8 cellular contexts compared by ENCODE assay signal in genomic region chr1:171740356-171740863, GRCh38. TPM values are rescaled to one million over a fixed set of nuclear protein-coding genes. Genes with fewer than 3 reads are reported as not detected.
DNase-seq lines count a peak whose midpoint lies in the region; ATAC-seq and TF ChIP-seq lines count a peak whose summit lies in the region.

No MANE protein-coding gene starts in this region.

- H3K36me3 ChIP-seq in ACC112 (ENCODE audit: insufficient read depth, low read length) (peaks cover 7% of the 10 kb centered on the region), HCT116 (ENCODE audit: control insufficient read depth in 1 of 2, insufficient read depth in 2 of 2, low read length in 2 of 2) (no peaks in the 10 kb centered on the region), mucosa of rectum (ENCODE audit: control insufficient read depth in 2 of 2, insufficient read depth in 2 of 2, low read length in 2 of 2) (peaks cover 14 to 15% of the 10 kb centered on the region in 2 donors)

- H3K9me2 ChIP-seq in HCT116 (ENCODE audit: insufficient read depth): no peaks in the 10 kb centered on the region

- no peak for TF ChIP-seq CTCF in HCT116 (IDR thresholded peaks at IDR 0.05 in 2 of 3, conservative IDR thresholded peaks at IDR 0.05 in 1 of 3; ENCODE audit: borderline replicate concordance in 1 of 3, insufficient read depth in 1 of 3, low read depth in 2 of 3, low read length in 2 of 3)

- H4K20me1 ChIP-seq in HCT116 (ENCODE audit: insufficient read depth): no peaks in the 10 kb centered on the region

- no peak for TF ChIP-seq POLR2A in HCT116 (IDR thresholded peaks at IDR 0.05; ENCODE audit: borderline replicate concordance, extremely low read depth, insufficient read depth, insufficient read length)

- H3K79me2 ChIP-seq in ACC112 (ENCODE audit: control insufficient read depth, insufficient read depth, low read length, unreplicated experiment) (peaks cover 34% of the 10 kb centered on the region), HCT116 (ENCODE audit: insufficient read depth, low read length) (no peaks in the 10 kb centered on the region)

- H3K9me3 ChIP-seq in HCT116 (ENCODE audit: control insufficient read depth in 1 of 2, insufficient read depth in 1 of 2, low read depth in 1 of 2, low read length in 2 of 2) (no peaks in the 10 kb centered on the region), mucosa of rectum (ENCODE audit: control insufficient read depth in 2 of 2, low read length in 2 of 2) (no peaks in the 10 kb centered on the region)

- CTCF ChIA-PET in HCT116 (lab: Charles Lee): interaction anchor here (1.2 kb wide), 1 partner anchor 11 kb away, joined by 3 read pairs; no protein-coding TSS in a partner anchor

- H3K27ac ChIP-seq in ACC112 (ENCODE audit: low read depth, low read length): peak overlapping the region; percentile 42
- no peak overlapping the region for H3K27ac ChIP-seq in HCT116 (ENCODE audit: low read depth, low read length)
- no peak overlapping the region for H3K27ac ChIP-seq in mucosa of rectum (ENCODE audit: low read depth in 2 of 2, low read length in 2 of 2)

- POLR2A ChIA-PET in HCT116 (lab: Charles Lee): no interaction called here

- H3K9ac ChIP-seq in HCT116 (ENCODE audit: low read length): no peak overlapping the region
- peak overlapping the region in 1 of 2 donors; percentile 20 for H3K9ac ChIP-seq in mucosa of rectum (ENCODE audit: low read depth in 1 of 2, low read length in 2 of 2)

- peaks cover 37% of the 10 kb centered on the region for H3K4me1 ChIP-seq in ACC112 (ENCODE audit: control insufficient read depth, insufficient read depth, low read length, unreplicated experiment)
- H3K4me1 ChIP-seq in HCT116 (ENCODE audit: control insufficient read depth in 1 of 2, insufficient read depth in 2 of 2, low read length in 2 of 2): peaks cover 4 to 27% of the 10 kb centered on the region in 2 experiments; a peak in 3 of 4 replicates
- H3K4me1 ChIP-seq in mucosa of rectum (ENCODE audit: control insufficient read depth in 2 of 2, insufficient read depth in 2 of 2, low read length in 2 of 2): peaks cover 9 to 16% of the 10 kb centered on the region in 2 donors

- RAD21 ChIA-PET in HCT116 (lab: Charles Lee; ENCODE audit: low non-redundant PET in 1 of 2, low total read pairs in 2 of 2, uncharacterized antibody in 2 of 2, unreplicated experiment in 2 of 2): no interaction called here

- no peak overlapping the region for H2AFZ ChIP-seq in ACC112 (ENCODE audit: low read length, unreplicated experiment)
- no peak overlapping the region for H2AFZ ChIP-seq in HCT116 (ENCODE audit: low read depth, low read length, poor library complexity, severe bottlenecking)

- no TSS peak for BruUV-seq in HCT116 (replicated peaks; lab: Mats Ljungman, UMichigan)

- H3K4me2 ChIP-seq in HCT116 (ENCODE audit: low read length): peak overlapping the region; percentile 92; the same call in 1 of the 2 replicates

- H3K27me3 ChIP-seq in ACC112 (ENCODE audit: insufficient read depth, low read length) (no peaks in the 10 kb centered on the region), HCT116 (ENCODE audit: insufficient read depth, low read length) (no peaks in the 10 kb centered on the region), mucosa of rectum (ENCODE audit: control insufficient read depth in 2 of 2, insufficient read depth in 2 of 2, low read length in 2 of 2) (no peaks in the 10 kb centered on the region)

- intact Hi-C loops in HCT116 (cut with micrococcal nuclease): loop anchor here (5.0 kb wide), 1 partner anchor 42 kb away; the partner anchor contains the start of gene METTL13

- peak overlapping the region; percentile 99 for H3K4me3 ChIP-seq in ACC112 (ENCODE audit: low read depth, low read length)
- no peak overlapping the region; a peak in 2 of 4 replicates for H3K4me3 ChIP-seq in HCT116 (replicated peaks in 1 of 2; ENCODE audit: low read depth in 1 of 2, low read length in 2 of 2)
- H3K4me3 ChIP-seq in mucosa of rectum (ENCODE audit: low read length in 2 of 2): peak overlapping the region; percentile 94 to 98

- no peak for ATAC-seq in HCT116
- no peak for ATAC-seq in esophagus mucosa
- ATAC-seq in GM19395 (IDR thresholded peaks at IDR 0.05; ENCODE audit: unreplicated experiment): no peak
- no peak for ATAC-seq in HG03135 (IDR thresholded peaks at IDR 0.05; ENCODE audit: unreplicated experiment)
- no peak for ATAC-seq in HG02610 (IDR thresholded peaks at IDR 0.05; ENCODE audit: unreplicated experiment)

- no peak for TF ChIP-seq RAD21 in HCT116 (IDR thresholded peaks at IDR 0.05; ENCODE audit: low read depth)

- no peak for DNase-seq in HCT116 (ENCODE audit: low read depth, low spot score)
- DNase-seq in astrocyte of the hippocampus (ENCODE audit: low read depth, low spot score): peak; percentile 36

TF ChIP-seq in HCT116, 20 proteins besides CTCF, POLR2A, EP300 and RAD21:
- TF ChIP-seq ELF1 (IDR thresholded peaks at IDR 0.05; ENCODE audit: borderline replicate concordance, low read depth): no peak
- no peak for TF ChIP-seq SRF (IDR thresholded peaks at IDR 0.05; ENCODE audit: low read depth)
- no peak for TF ChIP-seq SIN3A (IDR thresholded peaks at IDR 0.05; ENCODE audit: low read depth)
- no peak for TF ChIP-seq EZH2phosphoT487 (IDR thresholded peaks at IDR 0.05; ENCODE audit: borderline replicate concordance)
- TF ChIP-seq POLR2AphosphoS5 (IDR thresholded peaks at IDR 0.05; ENCODE audit: low read depth, low read length): no peak
- no peak for TF ChIP-seq FOSL1 (IDR thresholded peaks at IDR 0.05; ENCODE audit: low read depth)
- TF ChIP-seq EGR1 (IDR thresholded peaks at IDR 0.05; ENCODE audit: low read depth): no peak
- no peak for TF ChIP-seq CBX3 (IDR thresholded peaks at IDR 0.05; ENCODE audit: low read depth)
- no peak for TF ChIP-seq SP1 (IDR thresholded peaks at IDR 0.05; ENCODE audit: low read depth)
- TF ChIP-seq, protein P1, sequence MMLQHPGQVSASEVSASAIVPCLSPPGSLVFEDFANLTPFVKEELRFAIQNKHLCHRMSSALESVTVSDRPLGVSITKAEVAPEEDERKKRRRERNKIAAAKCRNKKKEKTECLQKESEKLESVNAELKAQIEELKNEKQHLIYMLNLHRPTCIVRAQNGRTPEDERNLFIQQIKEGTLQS (IDR thresholded peaks at IDR 0.05): no peak
- TF ChIP-seq YY1 (IDR thresholded peaks at IDR 0.05; ENCODE audit: extremely low read depth, insufficient replicate concordance, low read depth, low read length): no peak
- TF ChIP-seq ZFX (IDR thresholded peaks at IDR 0.05): no peak
- TF ChIP-seq, protein P2, sequence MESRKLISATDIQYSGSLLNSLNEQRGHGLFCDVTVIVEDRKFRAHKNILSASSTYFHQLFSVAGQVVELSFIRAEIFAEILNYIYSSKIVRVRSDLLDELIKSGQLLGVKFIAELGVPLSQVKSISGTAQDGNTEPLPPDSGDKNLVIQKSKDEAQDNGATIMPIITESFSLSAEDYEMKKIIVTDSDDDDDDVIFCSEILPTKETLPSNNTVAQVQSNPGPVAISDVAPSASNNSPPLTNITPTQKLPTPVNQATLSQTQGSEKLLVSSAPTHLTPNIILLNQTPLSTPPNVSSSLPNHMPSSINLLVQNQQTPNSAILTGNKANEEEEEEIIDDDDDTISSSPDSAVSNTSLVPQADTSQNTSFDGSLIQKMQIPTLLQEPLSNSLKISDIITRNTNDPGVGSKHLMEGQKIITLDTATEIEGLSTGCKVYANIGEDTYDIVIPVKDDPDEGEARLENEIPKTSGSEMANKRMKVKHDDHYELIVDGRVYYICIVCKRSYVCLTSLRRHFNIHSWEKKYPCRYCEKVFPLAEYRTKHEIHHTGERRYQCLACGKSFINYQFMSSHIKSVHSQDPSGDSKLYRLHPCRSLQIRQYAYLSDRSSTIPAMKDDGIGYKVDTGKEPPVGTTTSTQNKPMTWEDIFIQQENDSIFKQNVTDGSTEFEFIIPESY (IDR thresholded peaks at IDR 0.05; ENCODE audit: extremely low read depth, insufficient replicate concordance, low read length): no peak
- TF ChIP-seq ZNF274 (IDR thresholded peaks at IDR 0.05; ENCODE audit: low read depth, low read length): no peak
- TF ChIP-seq, protein P3, sequence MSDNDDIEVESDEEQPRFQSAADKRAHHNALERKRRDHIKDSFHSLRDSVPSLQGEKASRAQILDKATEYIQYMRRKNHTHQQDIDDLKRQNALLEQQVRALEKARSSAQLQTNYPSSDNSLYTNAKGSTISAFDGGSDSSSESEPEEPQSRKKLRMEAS (IDR thresholded peaks at IDR 0.05): no peak

RNA-seq across cellular contexts. Expression of gene VAMP4, which starts 1.5 kb away (rescaled TPM):
- total RNA-seq in HCT116 (2021; ENCODE audit: unreplicated experiment) (6.3 TPM), esophagus mucosa (8.6 TPM)
- 1.4 and 2.4 TPM in 2 replicates for polyA plus RNA-seq in HCT116 (2012)

RNA-seq across cellular contexts. Expression of gene METTL13, which starts 41.0 kb away (rescaled TPM):
- total RNA-seq in HCT116 (2021; ENCODE audit: unreplicated experiment) (33.9 TPM), esophagus mucosa (15.4 TPM)
- 27.8 and 29.2 TPM in 2 replicates for polyA plus RNA-seq in HCT116 (2012)

Comparison
In these comparisons a context has a peak if more than half of its experiments do, and no peak if none do; other contexts are left out.
1. H3K4me3 ChIP-seq: peak in ACC112 (single experiment) and mucosa of rectum (2 of 2); none in HCT116 (0 of 2).